ENCODE assay signal across 8 cellular contexts in the genomic region with DNA sequence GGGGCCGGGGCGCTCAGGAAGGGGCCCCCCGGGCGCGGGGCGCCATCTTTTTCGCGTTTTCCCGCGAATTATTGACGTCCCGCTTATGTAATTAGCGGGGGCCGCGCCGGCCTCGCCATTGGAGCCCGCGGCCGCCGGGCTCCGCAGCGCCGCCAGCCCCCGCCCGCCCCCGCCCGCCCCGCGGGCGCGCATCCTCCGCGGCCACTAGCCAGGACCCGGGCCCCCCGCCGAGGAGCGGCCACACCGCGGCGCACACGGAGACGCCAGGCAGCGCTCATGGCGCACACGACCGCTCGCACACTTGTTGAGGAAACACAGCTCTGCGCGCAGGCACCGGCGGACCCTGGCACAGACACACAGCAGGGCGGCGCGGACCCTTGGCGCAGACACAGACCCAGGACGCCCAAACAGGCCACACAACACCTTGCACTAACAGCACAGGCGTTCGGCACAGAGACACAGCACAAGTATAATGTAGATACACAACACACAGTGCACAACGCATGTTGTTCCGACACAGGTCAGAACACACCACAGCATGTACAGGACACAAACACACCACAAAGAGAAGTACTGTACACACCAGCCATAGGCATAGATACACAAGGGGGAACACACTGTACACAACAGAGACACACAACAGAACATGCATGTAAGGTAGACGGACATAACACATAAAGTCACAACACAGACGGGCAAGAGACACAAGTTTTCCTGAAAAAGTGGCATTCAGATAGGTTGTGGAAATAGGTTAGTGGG. TPM values are rescaled to one million over a fixed set of nuclear protein-coding genes. Genes with fewer than 3 reads are reported as not detected.
DNase-seq lines count a peak whose midpoint lies in the region; ATAC-seq and TF ChIP-seq lines count a peak whose summit lies in the region.

No MANE protein-coding gene starts in this region.

- no peaks in the 10 kb centered on the region for H3K9me3 Mint-ChIP-seq in progenitor cell of endocrine pancreas (ENCODE audit: low read depth)

- H3K9ac ChIP-seq in SK-N-SH: peak overlapping the region; percentile 69

- peak overlapping the region; percentile 74 for H3K4me3 ChIP-seq in H7 (ENCODE audit: insufficient read depth, low read depth, low read length)
- H3K4me3 ChIP-seq in MG63: peak overlapping the region; percentile 46
- peak overlapping the region; percentile 65 to 75 for H3K4me3 ChIP-seq in SK-N-SH (ENCODE audit: low read depth in 2 of 2, low read length in 1 of 2)
- peak overlapping the region; percentile 59 to 70 for H3K4me3 ChIP-seq in right atrium auricular region

- peaks cover 3% of the 10 kb centered on the region; the same call in 1 of the 2 replicates for H3K27me3 ChIP-seq in H7 (ENCODE audit: control insufficient read depth, insufficient read depth, low read length)
- no peaks in the 10 kb centered on the region for H3K27me3 ChIP-seq in MG63
- H3K27me3 ChIP-seq in SK-N-SH (ENCODE audit: insufficient read depth): no peaks in the 10 kb centered on the region
- no peaks in the 10 kb centered on the region for H3K27me3 ChIP-seq in right atrium auricular region

- H3K27ac Mint-ChIP-seq in progenitor cell of endocrine pancreas: peak overlapping the region; percentile 75

- ATAC-seq in GM18870 (IDR thresholded peaks at IDR 0.05; ENCODE audit: unreplicated experiment): no peak

- H3K9me3 ChIP-seq in MG63 (no peaks in the 10 kb centered on the region), SK-N-SH (no peaks in the 10 kb centered on the region), right atrium auricular region (no peaks in the 10 kb centered on the region)

- peaks cover 26% of the 10 kb centered on the region for H3K79me2 ChIP-seq in SK-N-SH (ENCODE audit: insufficient read depth)

- TF ChIP-seq CTCF in SK-N-SH (IDR thresholded peaks at IDR 0.05) (no peak; the same call in 1 of the 2 replicates), right atrium auricular region (IDR thresholded peaks at IDR 0.05) (peak in 1 of 2 donors; percentile 31), progenitor cell of endocrine pancreas (IDR thresholded peaks at IDR 0.05; ENCODE audit: unreplicated experiment) (no peak)

- no peaks in the 10 kb centered on the region for H4K20me1 ChIP-seq in SK-N-SH (ENCODE audit: insufficient read depth)

- H3K36me3 ChIP-seq in H7 (replicated peaks; ENCODE audit: control insufficient read depth, insufficient read depth, low read length) (no peaks in the 10 kb centered on the region), MG63 (peaks cover 30% of the 10 kb centered on the region), SK-N-SH (replicated peaks in 1 of 2; ENCODE audit: control insufficient read depth in 1 of 2, insufficient read depth in 2 of 2, low read length in 1 of 2) (peaks cover 6 to 13% of the 10 kb centered on the region in 2 experiments), right atrium auricular region (no peaks in the 10 kb centered on the region)

- peak overlapping the region; percentile 77 for H3K4me2 ChIP-seq in SK-N-SH

- peak overlapping the region; percentile 83 for H2AFZ ChIP-seq in SK-N-SH (ENCODE audit: low read depth)

- H3F3A ChIP-seq in SK-N-SH (replicated peaks; ENCODE audit: insufficient read depth): peaks cover 5% of the 10 kb centered on the region

- peaks cover 37% of the 10 kb centered on the region for H3K27me3 Mint-ChIP-seq in progenitor cell of endocrine pancreas

- H3K4me1 Mint-ChIP-seq in progenitor cell of endocrine pancreas (ENCODE audit: low read depth): peaks cover 14% of the 10 kb centered on the region

- no peaks in the 10 kb centered on the region for H3K36me3 Mint-ChIP-seq in progenitor cell of endocrine pancreas (ENCODE audit: insufficient read depth)

- TF ChIP-seq EP300 in SK-N-SH (IDR thresholded peaks at IDR 0.05; ENCODE audit: borderline replicate concordance in 1 of 2, low read depth in 1 of 2, low read length in 1 of 2): 0 out of 4 replicates have a peak, but pooled peaks of 1 of the 2 experiments have one; percentile 19

- 28% methylated on average over 6 of the region's 63 CpGs for WGBS in SK-N-SH (ENCODE audit: low lambda C conversion rate)

- TF ChIP-seq RAD21 in SK-N-SH (IDR thresholded peaks at IDR 0.05; ENCODE audit: low read length): peak; percentile 43

- H3K4me3 Mint-ChIP-seq in progenitor cell of endocrine pancreas (ENCODE audit: low read depth): peak overlapping the region; percentile 89

- H3K27ac ChIP-seq in SK-N-SH (ENCODE audit: low read depth in 2 of 2, low read length in 1 of 2): peak overlapping the region; percentile 57 to 86
- peak overlapping the region; percentile 89 to 94 for H3K27ac ChIP-seq in right atrium auricular region

- CTCF ChIA-PET in SK-N-SH (lab: Yijun Ruan, JAX): interaction anchor here (0.6 to 1.5 kb wide), 4 partner anchors 8 to 61 kb away, joined by 3 to 5 read pairs (median 4); no protein-coding TSS in a partner anchor

- POLR2A ChIA-PET in SK-N-SH (lab: Yijun Ruan, JAX): interaction anchor here (1.6 to 1.7 kb wide), 2 partner anchors 39 to 183 kb away, joined by 4 read pairs; no protein-coding TSS in a partner anchor

- H3K4me1 ChIP-seq in SK-N-SH (ENCODE audit: control insufficient read depth in 1 of 2, insufficient read depth in 2 of 2, low read depth in 1 of 2, low read length in 1 of 2): peaks cover 15 to 28% of the 10 kb centered on the region in 2 experiments; a peak in 3 of 4 replicates
- peaks cover 0 to 15% of the 10 kb centered on the region in 2 donors for H3K4me1 ChIP-seq in right atrium auricular region

- H3K9me2 ChIP-seq in SK-N-SH: no peaks in the 10 kb centered on the region

- DNase-seq in GF-D8 (lab: John Stamatoyannopoulos, UW) (peak; percentile 58), H7 (peak; percentile 90), MG63 (peak; percentile 74), SK-N-SH (peak; percentile 95), amygdala (lab: John Stamatoyannopoulos, UW) (peak in 46 of 56 donors; percentile 18 to 80 (median 58)), right atrium auricular region (ENCODE audit: low spot score) (peak; percentile 72), progenitor cell of endocrine pancreas (ENCODE audit: low spot score, unreplicated experiment) (peak; percentile 47)

TF ChIP-seq in SK-N-SH, 30 proteins besides CTCF, POLR2A, EP300 and RAD21 (continues in another document):
- TF ChIP-seq YY1 (IDR thresholded peaks at IDR 0.05; ENCODE audit: low read depth) (0 out of 2 replicates have a peak, but pooled peaks have one; percentile 62), NRF1 (IDR thresholded peaks at IDR 0.05; ENCODE audit: low read depth, low read length) (peak; percentile 25; the same call in 1 of the 2 replicates), TAF1 (IDR thresholded peaks at IDR 0.05; ENCODE audit: borderline replicate concordance, low read depth, low read length) (peak; percentile 44; the same call in 1 of the 2 replicates), RCOR1 (IDR thresholded peaks at IDR 0.05; ENCODE audit: low read length) (no peak), SIN3A (IDR thresholded peaks at IDR 0.05; ENCODE audit: borderline replicate concordance, low read depth, low read length) (no peak), SMC3 (IDR thresholded peaks at IDR 0.05; ENCODE audit: low read depth, low read length) (peak; percentile 46; the same call in 1 of the 2 replicates), MXI1 (IDR thresholded peaks at IDR 0.05; ENCODE audit: low read depth, low read length) (peak; percentile 17; the same call in 1 of the 2 replicates), MEF2A (IDR thresholded peaks at IDR 0.05; ENCODE audit: borderline replicate concordance, low read depth) (no peak)
- TF ChIP-seq, protein P1, sequence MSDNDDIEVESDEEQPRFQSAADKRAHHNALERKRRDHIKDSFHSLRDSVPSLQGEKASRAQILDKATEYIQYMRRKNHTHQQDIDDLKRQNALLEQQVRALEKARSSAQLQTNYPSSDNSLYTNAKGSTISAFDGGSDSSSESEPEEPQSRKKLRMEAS (IDR thresholded peaks at IDR 0.05; ENCODE audit: low read depth): peak; percentile 33; the same call in 1 of the 2 replicates
- TF ChIP-seq, protein P2, sequence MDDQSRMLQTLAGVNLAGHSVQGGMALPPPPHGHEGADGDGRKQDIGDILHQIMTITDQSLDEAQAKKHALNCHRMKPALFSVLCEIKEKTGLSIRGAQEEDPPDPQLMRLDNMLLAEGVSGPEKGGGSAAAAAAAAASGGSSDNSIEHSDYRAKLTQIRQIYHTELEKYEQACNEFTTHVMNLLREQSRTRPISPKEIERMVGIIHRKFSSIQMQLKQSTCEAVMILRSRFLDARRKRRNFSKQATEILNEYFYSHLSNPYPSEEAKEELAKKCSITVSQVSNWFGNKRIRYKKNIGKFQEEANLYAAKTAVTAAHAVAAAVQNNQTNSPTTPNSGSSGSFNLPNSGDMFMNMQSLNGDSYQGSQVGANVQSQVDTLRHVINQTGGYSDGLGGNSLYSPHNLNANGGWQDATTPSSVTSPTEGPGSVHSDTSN (IDR thresholded peaks at IDR 0.05): peak; percentile 24; the same call in 1 of the 2 replicates

RNA-seq across cellular contexts. Expression of gene PHF19, which starts 0.5 kb away (rescaled TPM):
- 35.5 and 40.1 TPM in 2 replicates for total RNA-seq in H7 (2014; rRNA removed; shearing (Covaris generic))
- total RNA-seq in MG63 (2014; rRNA removed; shearing (Covaris generic); ENCODE audit: low replicate concordance): 51.5 and 76.6 TPM in 2 replicates
- polyA plus RNA-seq in SK-N-SH (2012; rRNA removed): 24.5 and 33.4 TPM in 2 replicates
- 18.0 and 25.0 TPM in 2 replicates for polyA plus RNA-seq in SK-N-SH (2012; cell fraction: cytosol; rRNA removed)
- 38.5 and 64.8 TPM in 2 replicates for polyA plus RNA-seq in SK-N-SH (2012; cell fraction: nucleus; rRNA removed)
- total RNA-seq in right atrium auricular region (10 to 100 TPM; 11.9 to 13.9 TPM), progenitor cell of endocrine pancreas (27.2 and 28.4 TPM in 2 replicates)

RNA-seq across cellular contexts. Expression of gene PSMD5, which starts 34.7 kb away (rescaled TPM):
- 24.3 and 25.6 TPM in 2 replicates for total RNA-seq in H7 (2014; rRNA removed; shearing (Covaris generic))
- total RNA-seq in MG63 (2014; rRNA removed; shearing (Covaris generic); ENCODE audit: low replicate concordance): 20.4 and 29.1 TPM in 2 replicates
- polyA plus RNA-seq in SK-N-SH (2012; rRNA removed): 13.7 and 18.2 TPM in 2 replicates
- polyA plus RNA-seq in SK-N-SH (2012; cell fraction: cytosol; rRNA removed): 20.7 and 22.6 TPM in 2 replicates
- 6.3 and 14.1 TPM in 2 replicates for polyA plus RNA-seq in SK-N-SH (2012; cell fraction: nucleus; rRNA removed)
- 10 to 100 TPM; 12.8 to 13.9 TPM for total RNA-seq in right atrium auricular region
- 47.9 and 50.1 TPM in 2 replicates for total RNA-seq in progenitor cell of endocrine pancreas

RNA-seq across cellular contexts. Expression of gene TRAF1, which starts 49.1 kb away (rescaled TPM):
- total RNA-seq in H7 (2014; rRNA removed; shearing (Covaris generic)): 0.97 and 1.4 TPM in 2 replicates
- 0.67 and 0.79 TPM in 2 replicates for total RNA-seq in MG63 (2014; rRNA removed; shearing (Covaris generic); ENCODE audit: low replicate concordance)
- polyA plus RNA-seq in SK-N-SH (2012; rRNA removed): 1.2 and 1.5 TPM in 2 replicates
- polyA plus RNA-seq in SK-N-SH (2012; cell fraction: cytosol; rRNA removed): 0.54 and 0.84 TPM in 2 replicates
- polyA plus RNA-seq in SK-N-SH (2012; cell fraction: nucleus; rRNA removed): 3.0 and 3.6 TPM in 2 replicates
- total RNA-seq in right atrium auricular region: 1 to 10 TPM; 2.0 to 3.0 TPM
- total RNA-seq in progenitor cell of endocrine pancreas: 6.7 TPM in 2 replicates
